8 cellular contexts compared by ENCODE assay signal in the genomic region with DNA sequence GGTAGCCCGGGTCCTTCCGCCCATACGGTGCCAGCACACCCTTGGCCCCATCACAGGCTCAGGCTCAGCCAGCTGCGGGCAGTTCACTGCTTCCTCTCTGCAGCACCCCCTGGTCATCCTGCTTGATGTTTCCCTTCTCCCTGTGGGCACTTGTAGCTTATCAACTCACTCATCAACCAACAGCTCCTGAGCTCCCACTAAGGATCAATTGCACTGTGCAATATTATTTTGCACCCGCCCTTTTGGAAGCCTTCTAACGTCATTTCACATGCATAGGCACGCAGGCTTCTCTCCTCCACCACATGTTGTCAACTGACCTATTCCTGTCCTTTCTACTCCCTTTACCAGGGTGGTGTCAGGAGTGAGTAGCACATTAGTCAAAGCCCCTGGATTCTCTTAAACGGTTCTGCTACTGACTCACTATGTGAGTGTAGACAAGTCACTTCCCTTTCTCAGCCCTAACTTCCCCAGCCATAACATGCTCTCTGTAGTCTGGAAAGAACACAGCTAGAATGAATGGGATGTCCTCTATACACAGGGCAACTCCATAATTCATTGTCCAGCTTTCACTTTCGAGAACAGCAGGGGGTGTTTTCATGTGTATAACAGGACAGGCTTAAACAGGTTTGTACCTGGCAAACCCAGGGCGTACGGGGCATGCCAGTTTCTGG. TPM values are rescaled to one million over a fixed set of nuclear protein-coding genes. Genes with fewer than 3 reads are reported as not detected.
A peak's percentile ranks its signal among the peaks of the same experiment; 100 is the strongest.
DNase-seq lines count a peak whose midpoint lies in the region; ATAC-seq, FAIRE-seq and TF ChIP-seq lines count a peak whose summit lies in the region.

No MANE protein-coding gene starts in this region.

- H3K36me3 ChIP-seq in keratinocyte (ENCODE audit: control insufficient read depth in 2 of 2, extremely low read depth in 1 of 2, insufficient read depth in 2 of 2, low read length in 2 of 2): no peaks in the 10 kb centered on the region
- no peaks in the 10 kb centered on the region for H3K36me3 ChIP-seq in upper lobe of left lung

- H3K9me3 ChIP-seq in keratinocyte (ENCODE audit: control insufficient read depth, low read depth, low read length): no peaks in the 10 kb centered on the region
- no peaks in the 10 kb centered on the region for H3K9me3 ChIP-seq in upper lobe of left lung

- H3K4me2 ChIP-seq in keratinocyte (ENCODE audit: control insufficient read depth, extremely low read depth, insufficient read depth, low read depth, low read length): peak overlapping the region; percentile 96

- FAIRE-seq in keratinocyte (lab: Jason Lieb, UNC): peak; percentile 99

- H3K4me1 ChIP-seq in keratinocyte (ENCODE audit: control insufficient read depth, extremely low read depth, insufficient read depth, low read length) (peaks cover 73% of the 10 kb centered on the region), upper lobe of left lung (peaks cover 12 to 18% (median 17%) of the 10 kb centered on the region in 4 donors)

- H3K4me3 ChIP-seq in HL-60 (replicated peaks; ENCODE audit: insufficient read depth, low read length) (no peak overlapping the region), keratinocyte (ENCODE audit: control insufficient read depth in 2 of 3, extremely low read depth in 1 of 3, insufficient read depth in 2 of 3, low read depth in 1 of 3, low read length in 3 of 3) (peak overlapping the region; percentile 69 to 91 (median 81)), upper lobe of left lung (no peak overlapping the region)

- ATAC-seq in activated T-helper 17 cell treated with anti-CD3 and anti-CD28 coated beads, Interleukin-2, amount 50 U/mL, for 72 hours (replicated peaks): peak; percentile 99
- peak; percentile 85 to 88 for ATAC-seq in upper lobe of left lung (ENCODE audit: low FRiP score in 2 of 2)
- ATAC-seq in HG02870 (IDR thresholded peaks at IDR 0.05; ENCODE audit: unreplicated experiment): no peak

- TF ChIP-seq EP300 in upper lobe of left lung (IDR thresholded peaks at IDR 0.05): peak in 2 of 4 donors; percentile 0 to 1

- DNase-seq in NCI-H345 (lab: John Stamatoyannopoulos, UW) (peak; percentile 20), NCI-H345 treated with DMSO at 0.1 percent for 48 hours (lab: John Stamatoyannopoulos, UW; ENCODE audit: unreplicated experiment) (no peak), HL-60 (ENCODE audit: low read depth in 1 of 2, low spot score in 1 of 2) (peak; percentile 82 to 98), keratinocyte (ENCODE audit: low read depth, low spot score) (peak; percentile 100), upper lobe of left lung (peak in 1 of 2 donors; percentile 11), G401 (ENCODE audit: low spot score) (no peak)

- in situ Hi-C loops in G401 (cut with HindIII; ENCODE audit: low sequenced_read_pairs): no loop called here

- dilution Hi-C loops in keratinocyte (cut with MboI; ENCODE audit: extremely low pct_ligation_motif_present, low sequenced_read_pairs): no loop called here

- H3K9me3 Mint-ChIP-seq in activated T-helper 17 cell treated with anti-CD3 and anti-CD28 coated beads, Interleukin-2, amount 50 U/mL, for 72 hours: no peaks in the 10 kb centered on the region

- H3K4me3 Mint-ChIP-seq in activated T-helper 17 cell treated with anti-CD3 and anti-CD28 coated beads, Interleukin-2, amount 50 U/mL, for 72 hours: peak overlapping the region; percentile 58

- TF ChIP-seq POLR2A in upper lobe of left lung (IDR thresholded peaks at IDR 0.05): peak in 1 of 4 donors; percentile 39

- TF ChIP-seq CTCF in HL-60 (IDR thresholded peaks at IDR 0.05; ENCODE audit: insufficient read depth, low read length) (no peak), keratinocyte (optimal IDR thresholded peaks at IDR 0.05 in 1 of 3, IDR thresholded peaks at IDR 0.05 in 1 of 3, conservative IDR thresholded peaks at IDR 0.05 in 1 of 3; ENCODE audit: extremely low read depth in 1 of 3, insufficient read depth in 2 of 3, low read length in 3 of 3) (peak in 2 of 3 experiments; percentile 17 to 18), upper lobe of left lung (IDR thresholded peaks at IDR 0.05) (no peak)

- no peaks in the 10 kb centered on the region for H3K27me3 Mint-ChIP-seq in activated T-helper 17 cell treated with anti-CD3 and anti-CD28 coated beads, Interleukin-2, amount 50 U/mL, for 72 hours

- peaks cover 16% of the 10 kb centered on the region for H3K79me2 ChIP-seq in keratinocyte (ENCODE audit: control insufficient read depth, insufficient read depth, low read length)

- H2AFZ ChIP-seq in keratinocyte (ENCODE audit: control insufficient read depth, low read length): no peak overlapping the region

- no peaks in the 10 kb centered on the region for H4K20me1 ChIP-seq in keratinocyte (ENCODE audit: control insufficient read depth, extremely low read depth, insufficient read depth, low read length)

- no peaks in the 10 kb centered on the region for H3K27me3 ChIP-seq in HL-60 (ENCODE audit: insufficient read depth, poor library complexity, severe bottlenecking)
- H3K27me3 ChIP-seq in keratinocyte (ENCODE audit: control insufficient read depth, extremely low read depth, insufficient read depth, low read length): no peaks in the 10 kb centered on the region
- no peaks in the 10 kb centered on the region for H3K27me3 ChIP-seq in upper lobe of left lung

- H3K9ac ChIP-seq in keratinocyte (ENCODE audit: control insufficient read depth, extremely low read depth, insufficient read depth, low read length): peak overlapping the region; percentile 100

- WGBS in upper lobe of left lung, 2 donors: 58 to 60% methylated on average over 11 of the region's 11 CpGs

- H3K36me3 Mint-ChIP-seq in activated T-helper 17 cell treated with anti-CD3 and anti-CD28 coated beads, Interleukin-2, amount 50 U/mL, for 72 hours (ENCODE audit: low read depth): no peaks in the 10 kb centered on the region

- no peaks in the 10 kb centered on the region for H3K9me1 ChIP-seq in keratinocyte (ENCODE audit: control insufficient read depth, extremely low read depth, insufficient read depth, low read length)

- H3K27ac ChIP-seq in HL-60 (replicated peaks) (peak overlapping the region; percentile 57), keratinocyte (ENCODE audit: control insufficient read depth, insufficient read depth, low read length) (peak overlapping the region; percentile 100), upper lobe of left lung (peak overlapping the region; percentile 6 to 76 (median 56))

- H3K27ac Mint-ChIP-seq in activated T-helper 17 cell treated with anti-CD3 and anti-CD28 coated beads, Interleukin-2, amount 50 U/mL, for 72 hours: peak overlapping the region; percentile 88

- H3K4me1 Mint-ChIP-seq in activated T-helper 17 cell treated with anti-CD3 and anti-CD28 coated beads, Interleukin-2, amount 50 U/mL, for 72 hours: peaks cover 14% of the 10 kb centered on the region

RNA-seq across cellular contexts. Expression of a gene that starts 47.1 kb away (rescaled TPM):
- total RNA-seq in activated T-helper 17 cell treated with anti-CD3 and anti-CD28 coated beads, Interleukin-2, amount 50 U/mL, for 72 hours: 100 to 1,000 TPM in 1 of 2 donors, 10 to 100 TPM in 1; 84.5 to 134 TPM
- 29.9 to 59.7 TPM (median 40.2 TPM) in 3 replicates for polyA plus RNA-seq in keratinocyte
- 22.8 TPM for polyA plus RNA-seq in keratinocyte (2011; ENCODE audit: low read depth)
- 31.4 and 43.0 TPM in 2 replicates for polyA plus RNA-seq in keratinocyte (2011; cell fraction: cytosol; rRNA removed)
- 108 and 150 TPM in 2 replicates for polyA plus RNA-seq in keratinocyte (2011; cell fraction: nucleus; rRNA removed)
- polyA plus RNA-seq in keratinocyte (2012; ENCODE audit: low replicate concordance): 67.8 and 84.7 TPM in 2 replicates
- 53.6 to 120 TPM (median 53.7 TPM) in 3 replicates for polyA minus RNA-seq in keratinocyte
- polyA minus RNA-seq in keratinocyte (2011; cell fraction: cytosol; rRNA and poly(A)+ RNA removed): 87.9 TPM
- polyA minus RNA-seq in keratinocyte (2011; cell fraction: nucleus; rRNA and poly(A)+ RNA removed): 76.1 and 79.2 TPM in 2 replicates
- total RNA-seq in upper lobe of left lung: 100 to 1,000 TPM in 3 of 6 donors, 10 to 100 TPM in 3; 83.8 to 157 (median 116) TPM
- 41.1 and 44.7 TPM in 2 replicates for total RNA-seq in G401 (2014; rRNA removed; shearing (Covaris generic))

Comparison
In these comparisons a context has a peak if more than half of its experiments do, and no peak if none do; other contexts are left out.
1. DNase-seq: peak in NCI-H345 (single experiment), HL-60 (2 of 2) and keratinocyte (single experiment); none in NCI-H345 treated with DMSO at 0.1 percent for 48 hours (single experiment) and G401 (single experiment).
2. H3K4me3 ChIP-seq: peak in keratinocyte (3 of 3); none in HL-60 (single experiment) and upper lobe of left lung (0 of 4).
3. CTCF ChIP-seq: peak in keratinocyte (2 of 3); none in HL-60 (single experiment) and upper lobe of left lung (0 of 6).
4. Peak in every context shown above with its lines, with median percentiles within 50 percentile points of each other: H3K27ac ChIP-seq.